Comparison of ENCODE assay signal across 17 cellular contexts in genomic region chr7:986766-987722, GRCh38. TPM values are rescaled to one million over a fixed set of nuclear protein-coding genes. Genes with fewer than 3 reads are reported as not detected.
"Had no signal": no experiment of that assay in that cellular context is flagged by ENCODE, and none has a peak within 500 bp of the region (broad histone marks: within the 10 kb centered on the region; RNA-seq: fewer than 3 reads in every experiment).

No MANE protein-coding gene starts in this region.

- H3K36me3 ChIP-seq: esophagus muscularis mucosa, right atrium auricular region had no signal

- H3K27ac ChIP-seq: esophagus muscularis mucosa, right atrium auricular region had no signal

- H3K27me3 ChIP-seq: right atrium auricular region had no signal

- ATAC-seq: activated T-helper 17 cell treated with anti-CD3 and anti-CD28 coated beads, Interleukin-2, amount 50 U/mL, for 72 hours; naive thymus-derived CD4-positive, alpha-beta T cell; stimulated activated memory B cell treated with anti-CD40 and anti-IgM and Interleukin-4, amounts not matched to agents 10 μg/mL and 1 μg/mL and 100 μg/mL, for 72 hours; T-helper 17 cell had no signal

- DNase-seq: activated B cell treated with CpG ODN at 0.5 μM for 24 hours; activated CD4-positive, alpha-beta T cell treated with anti-CD3 and anti-CD28 coated beads, Interleukin-2, amount 10 ng/mL, durations not matched to agents 24 days and 14 days; activated CD8-positive, alpha-beta memory T cell treated with anti-CD3 and anti-CD28 coated beads for 24 hours; aorta; glutamatergic neuron; naive thymus-derived CD4-positive, alpha-beta T cell; nucleus accumbens; stimulated activated CD4-positive, alpha-beta T cell treated with anti-CD3 and anti-CD28 coated beads, Interleukin-1b, Interleukin-23, amount 100 ng/mL, for 48 hours; T-helper 17 cell had no signal

- H3K4me3 ChIP-seq: esophagus muscularis mucosa, right atrium auricular region had no signal

- H3K9me3 ChIP-seq: esophagus muscularis mucosa, right atrium auricular region had no signal

RNA-seq across cellular contexts. Expression of gene CYP2W1, which starts 4.1 kb away (rescaled TPM):
- total RNA-seq: activated B cell treated with CpG ODN at 0.5 μM for 24 hours; activated CD4-positive, alpha-beta T cell treated with anti-CD3 and anti-CD28 coated beads, Interleukin-2, amount 10 ng/mL, durations not matched to agents 24 days and 14 days; activated T-helper 17 cell treated with anti-CD3 and anti-CD28 coated beads, Interleukin-2, amount 50 U/mL, for 72 hours; aorta; lung microvascular endothelial cell; mononuclear cell; naive thymus-derived CD4-positive, alpha-beta T cell; posterior vena cava; right atrium auricular region; T-helper 17 cell had no signal
- polyA plus RNA-seq: aorta; naive thymus-derived CD4-positive, alpha-beta T cell had no signal

RNA-seq across cellular contexts. Expression of gene GPR146, which starts 57.3 kb away (rescaled TPM):
- total RNA-seq: fibroblast of villous mesenchyme had no signal
